Comparison of ENCODE assay signal across 2 cellular contexts in the genomic region with DNA sequence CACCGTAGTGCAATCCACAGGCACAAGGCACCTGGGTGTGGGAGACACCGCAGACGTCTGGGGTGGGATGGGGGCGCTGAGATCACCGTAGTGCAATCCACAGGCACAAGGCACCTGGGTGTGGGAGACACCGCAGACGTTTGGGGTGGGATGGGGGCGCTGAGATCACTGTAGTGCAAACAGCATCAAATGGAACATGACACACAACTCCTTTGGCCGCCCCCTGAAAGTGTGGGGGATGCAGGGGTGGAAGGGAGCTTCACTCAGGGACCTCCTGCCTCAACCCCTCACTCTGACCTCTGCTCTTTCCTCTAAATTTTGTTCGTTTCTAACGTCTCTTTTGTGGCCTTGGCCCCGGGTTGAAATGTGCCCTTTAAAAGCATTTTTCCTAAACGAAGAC. TPM values are rescaled to one million over a fixed set of nuclear protein-coding genes. Genes with fewer than 3 reads are reported as not detected.
"Had no signal": no experiment of that assay in that cellular context is flagged by ENCODE, and none has a peak within 500 bp of the region (broad histone marks: within the 10 kb centered on the region; RNA-seq: fewer than 3 reads in every experiment).

No MANE protein-coding gene starts in this region.

RNA-seq across cellular contexts. Expression of gene DOC2B, which starts 20.3 kb away (rescaled TPM):
- total RNA-seq: osteocyte had no signal
- polyA plus RNA-seq: naive thymus-derived CD8-positive, alpha-beta T cell had no signal
